In genomic region chr11:124875943-124876817, GRCh38 we compare ENCODE assay signal across 8 cellular contexts. TPM values are rescaled to one million over a fixed set of nuclear protein-coding genes. Genes with fewer than 3 reads are reported as not detected.
DNase-seq lines count a peak whose midpoint lies in the region; ATAC-seq and TF ChIP-seq lines count a peak whose summit lies in the region.

No MANE protein-coding gene starts in this region.

- 2% methylated on average over 20 of the region's 69 CpGs for WGBS in SK-N-SH (ENCODE audit: low lambda C conversion rate)

- H3K4me1 ChIP-seq in SK-N-SH (ENCODE audit: control insufficient read depth in 1 of 2, insufficient read depth in 2 of 2, low read depth in 1 of 2, low read length in 1 of 2) (peaks cover 0 to 17% of the 10 kb centered on the region in 2 experiments; a peak in 1 of 4 replicates), thoracic aorta (ENCODE audit: control insufficient read depth in 1 of 2, low read depth in 2 of 2) (peaks cover 0 to 14% of the 10 kb centered on the region in 2 donors)

- POLR2A ChIA-PET in SK-N-SH (lab: Yijun Ruan, JAX), result interaction anchor here (0.6 to 1.4 kb wide), 10 partner anchors 9 to 207 kb away, joined by 3 to 15 read pairs (median 3); partner anchors contain the start of genes CCDC15, SIAE and SPA17

- H3K9ac ChIP-seq in SK-N-SH, result peak overlapping the region; percentile 97

- H3K36me3 ChIP-seq in KOPT-K1 (ENCODE audit: insufficient read depth, low read length) (no peaks in the 10 kb centered on the region), SK-N-SH (replicated peaks in 1 of 2; ENCODE audit: control insufficient read depth in 1 of 2, insufficient read depth in 2 of 2, low read length in 1 of 2) (no peaks in the 10 kb centered on the region), thoracic aorta (no peaks in the 10 kb centered on the region)

- CTCF ChIA-PET in SK-N-SH (lab: Yijun Ruan, JAX), result interaction anchor here (0.5 to 5.0 kb wide), 37 partner anchors 8 to 539 kb away, joined by 3 to 55 read pairs (median 4); partner anchors contain the start of genes CCDC15, MSANTD2, NRGN and ROBO3

- peak overlapping the region; percentile 96 for H3K4me2 ChIP-seq in SK-N-SH

- peak; percentile 32; the same call in 1 of the 2 replicates for TF ChIP-seq RAD21 in SK-N-SH (IDR thresholded peaks at IDR 0.05; ENCODE audit: low read length)

- no peaks in the 10 kb centered on the region; the same call in 1 of the 2 replicates for H3K79me2 ChIP-seq in SK-N-SH (ENCODE audit: insufficient read depth)

- intact Hi-C loops in head of caudate nucleus (cut with DNase I), result no loop called here

- H3K4me1 Mint-ChIP-seq in activated naive CD4-positive, alpha-beta T cell treated with anti-CD3 and anti-CD28 coated beads, Interleukin-2, amount 50 U/mL, for 24 hours, result peaks cover 22% of the 10 kb centered on the region
- peaks cover 17% of the 10 kb centered on the region for H3K4me1 Mint-ChIP-seq in osteocyte (ENCODE audit: unreplicated experiment)

- H3F3A ChIP-seq in SK-N-SH (replicated peaks; ENCODE audit: insufficient read depth), result no peaks in the 10 kb centered on the region

- peak; percentile 75 for TF ChIP-seq CTCF in SK-N-SH (IDR thresholded peaks at IDR 0.05)
- peak; percentile 88 for TF ChIP-seq CTCF in osteocyte (IDR thresholded peaks at IDR 0.05)
- TF ChIP-seq CTCF in thoracic aorta (IDR thresholded peaks at IDR 0.05), result peak; percentile 60

- H3K9me3 Mint-ChIP-seq in activated naive CD4-positive, alpha-beta T cell treated with anti-CD3 and anti-CD28 coated beads, Interleukin-2, amount 50 U/mL, for 24 hours, result no peaks in the 10 kb centered on the region
- no peaks in the 10 kb centered on the region for H3K9me3 Mint-ChIP-seq in osteocyte (ENCODE audit: unreplicated experiment)

- H3K27ac Mint-ChIP-seq in activated naive CD4-positive, alpha-beta T cell treated with anti-CD3 and anti-CD28 coated beads, Interleukin-2, amount 50 U/mL, for 24 hours, result peak overlapping the region; percentile 68
- H3K27ac Mint-ChIP-seq in osteocyte (ENCODE audit: unreplicated experiment), result peak overlapping the region; percentile 96

- H3K27ac ChIP-seq in KOPT-K1 (ENCODE audit: low read depth, low read length, poor library complexity, severe bottlenecking) (peak overlapping the region; percentile 74), SK-N-SH (ENCODE audit: low read depth in 2 of 2, low read length in 1 of 2) (peak overlapping the region; percentile 93 to 94), thoracic aorta (peak overlapping the region; percentile 63 to 86)

- no peak for TF ChIP-seq EP300 in SK-N-SH (IDR thresholded peaks at IDR 0.05; ENCODE audit: borderline replicate concordance in 1 of 2, low read depth in 1 of 2, low read length in 1 of 2)

- H3K4me3 ChIP-seq in SK-N-SH (ENCODE audit: low read depth in 2 of 2, low read length in 1 of 2) (peak overlapping the region; percentile 73 to 80), thoracic aorta (peak overlapping the region; percentile 72)

- H3K27me3 Mint-ChIP-seq in activated naive CD4-positive, alpha-beta T cell treated with anti-CD3 and anti-CD28 coated beads, Interleukin-2, amount 50 U/mL, for 24 hours, result peaks cover 16% of the 10 kb centered on the region
- peaks cover 28% of the 10 kb centered on the region for H3K27me3 Mint-ChIP-seq in osteocyte (ENCODE audit: unreplicated experiment)

- no peaks in the 10 kb centered on the region for H3K9me3 ChIP-seq in KOPT-K1 (ENCODE audit: insufficient read depth, low read length, poor library complexity, severe bottlenecking)
- H3K9me3 ChIP-seq in SK-N-SH, result no peaks in the 10 kb centered on the region
- no peaks in the 10 kb centered on the region for H3K9me3 ChIP-seq in thoracic aorta

- H3K36me3 Mint-ChIP-seq in activated naive CD4-positive, alpha-beta T cell treated with anti-CD3 and anti-CD28 coated beads, Interleukin-2, amount 50 U/mL, for 24 hours, result no peaks in the 10 kb centered on the region
- no peaks in the 10 kb centered on the region for H3K36me3 Mint-ChIP-seq in osteocyte (ENCODE audit: unreplicated experiment)

- no peaks in the 10 kb centered on the region for H4K20me1 ChIP-seq in SK-N-SH (ENCODE audit: insufficient read depth)

- peak overlapping the region; percentile 89 for H2AFZ ChIP-seq in SK-N-SH (ENCODE audit: low read depth)

- ATAC-seq in GM21825 (IDR thresholded peaks at IDR 0.05; ENCODE audit: unreplicated experiment) (peak; percentile 93), thoracic aorta (ENCODE audit: insufficient number of reproducible peaks, low FRiP score, low read depth) (peak; percentile 73)

- H3K27me3 ChIP-seq in SK-N-SH (ENCODE audit: insufficient read depth) (no peaks in the 10 kb centered on the region), thoracic aorta (replicated peaks; ENCODE audit: insufficient read depth) (no peaks in the 10 kb centered on the region)

- H3K9me2 ChIP-seq in SK-N-SH, result no peaks in the 10 kb centered on the region

- DNase-seq in EH (ENCODE audit: low read depth), result peak; percentile 95
- DNase-seq in SK-N-SH, result peak; percentile 96
- peak; percentile 74 to 92 (median 85) for DNase-seq in head of caudate nucleus
- DNase-seq in osteocyte (ENCODE audit: extremely low spot score, unreplicated experiment), result peak; percentile 96
- DNase-seq in thoracic aorta (ENCODE audit: low spot score), result peak; percentile 59

- H3K4me3 Mint-ChIP-seq in activated naive CD4-positive, alpha-beta T cell treated with anti-CD3 and anti-CD28 coated beads, Interleukin-2, amount 50 U/mL, for 24 hours, result peak overlapping the region; percentile 88
- H3K4me3 Mint-ChIP-seq in osteocyte (ENCODE audit: unreplicated experiment), result peak overlapping the region; percentile 85

TF ChIP-seq in SK-N-SH, 30 proteins besides CTCF, POLR2A, EP300 and RAD21 (continues in another document):
- TF ChIP-seq IRF3 (IDR thresholded peaks at IDR 0.05; ENCODE audit: low read depth, low read length), result no peak
- TF ChIP-seq CHD2 (IDR thresholded peaks at IDR 0.05; ENCODE audit: low read length, partially characterized antibody), result peak; percentile 32
- TF ChIP-seq PBX3 (IDR thresholded peaks at IDR 0.05), result no peak; the same call in 1 of the 2 replicates
- no peak; the same call in 1 of the 2 replicates for TF ChIP-seq USF2 (IDR thresholded peaks at IDR 0.05; ENCODE audit: borderline replicate concordance, low read depth, low read length)

RNA-seq across cellular contexts. Expression of gene ROBO3, which starts 10.9 kb away (rescaled TPM):
- polyA plus RNA-seq in SK-N-SH (2012; rRNA removed), result 59.8 and 61.2 TPM in 2 replicates
- 14.5 and 21.9 TPM in 2 replicates for polyA plus RNA-seq in SK-N-SH (2012; cell fraction: cytosol; rRNA removed)
- polyA plus RNA-seq in SK-N-SH (2012; cell fraction: nucleus; rRNA removed), result 309 and 336 TPM in 2 replicates
- total RNA-seq in osteocyte (14.5 and 15.3 TPM in 2 replicates), thoracic aorta (10 to 100 TPM in 1 of 2 donors, 1 to 10 TPM in 1; 5.5 to 13.7 TPM)

RNA-seq across cellular contexts. Expression of gene ROBO4, which starts 21.5 kb away (rescaled TPM):
- polyA plus RNA-seq in SK-N-SH (2012; rRNA removed), result 0.31 and 0.95 TPM in 2 replicates
- 0.13 and 0.45 TPM in 2 replicates for polyA plus RNA-seq in SK-N-SH (2012; cell fraction: cytosol; rRNA removed)
- 1.9 and 2.2 TPM in 2 replicates for polyA plus RNA-seq in SK-N-SH (2012; cell fraction: nucleus; rRNA removed)
- total RNA-seq in osteocyte, result 0.56 TPM in 1 of 2 replicates, not detected in the other
- 10 to 100 TPM in 1 of 2 donors, 1 to 10 TPM in 1; 8.5 to 18.8 TPM for total RNA-seq in thoracic aorta

RNA-seq across cellular contexts. Expression of gene HEPN1, which starts 42.9 kb away (rescaled TPM):
- not detected in 2 replicates for polyA plus RNA-seq in SK-N-SH (2012; rRNA removed)
- polyA plus RNA-seq in SK-N-SH (2012; cell fraction: cytosol; rRNA removed), result not detected in 2 replicates
- polyA plus RNA-seq in SK-N-SH (2012; cell fraction: nucleus; rRNA removed), result not detected in 2 replicates
- total RNA-seq in osteocyte, result not detected in 2 replicates
- under 1 TPM in 1 of 2 donors, not detected in 1; 0.41 TPM for total RNA-seq in thoracic aorta

RNA-seq across cellular contexts. Expression of gene HEPACAM, which starts 59.7 kb away (rescaled TPM):
- not detected in 2 replicates for polyA plus RNA-seq in SK-N-SH (2012; rRNA removed)
- not detected in 2 replicates for polyA plus RNA-seq in SK-N-SH (2012; cell fraction: cytosol; rRNA removed)
- 0.01 and 0.07 TPM in 2 replicates for polyA plus RNA-seq in SK-N-SH (2012; cell fraction: nucleus; rRNA removed)
- total RNA-seq in osteocyte, result not detected in 2 replicates
- 1 to 10 TPM in 1 of 2 donors, under 1 TPM in 1; 0.49 to 1.2 TPM for total RNA-seq in thoracic aorta

Comparison
In these comparisons a context has a peak if more than half of its experiments do, and no peak if none do; other contexts are left out.
1. Peak in every context shown above with its lines: DNase-seq, ATAC-seq, H3K4me3 ChIP-seq and H3K27ac ChIP-seq.